ENCODE assay signal across 1 cellular context in genomic region chr6:22025468-22026159, GRCh38.
TF ChIP-seq lines count a peak whose summit lies in the region.

No MANE protein-coding gene starts in this region.

TF ChIP-seq in GM12878, 131 proteins besides CTCF, POLR2A, EP300 and RAD21 (continued from another document and continues in another):
- TF ChIP-seq ATF2 (IDR thresholded peaks at IDR 0.05; ENCODE audit: low read length) (no peak; the same call in 1 of the 2 replicates), KDM1A (IDR thresholded peaks at IDR 0.05; ENCODE audit: borderline replicate concordance) (no peak), HDAC2 (IDR thresholded peaks at IDR 0.05) (no peak), ZNF622 (IDR thresholded peaks at IDR 0.05) (no peak), CBX5 (IDR thresholded peaks at IDR 0.05; ENCODE audit: low read depth) (peak; percentile 24; the same call in 1 of the 2 replicates), RELB (IDR thresholded peaks at IDR 0.05; ENCODE audit: low read depth) (peak; percentile 54; the same call in 1 of the 2 replicates), E2F8 (IDR thresholded peaks at IDR 0.05; ENCODE audit: low read depth, partially characterized antibody) (no peak), PKNOX1 (IDR thresholded peaks at IDR 0.05) (no peak), NBN (IDR thresholded peaks at IDR 0.05) (no peak), USF2 (IDR thresholded peaks at IDR 0.05; ENCODE audit: borderline replicate concordance, low read depth, low read length) (no peak), IRF5 (IDR thresholded peaks at IDR 0.05; ENCODE audit: borderline replicate concordance) (no peak), PAX5 (IDR thresholded peaks at IDR 0.05; ENCODE audit: borderline replicate concordance, low read depth, low read length) (no peak), PML (IDR thresholded peaks at IDR 0.05; ENCODE audit: low read length) (peak; percentile 54; the same call in 1 of the 2 replicates), NFIC (IDR thresholded peaks at IDR 0.05; ENCODE audit: low read depth, low read length) (peak; percentile 52; the same call in 1 of the 2 replicates), ZBTB4 (CRISPR knock-in tag; IDR thresholded peaks at IDR 0.05) (no peak), RCOR1 (conservative IDR thresholded peaks at IDR 0.05; ENCODE audit: low read depth, low read length) (no peak), SMAD5 (IDR thresholded peaks at IDR 0.05; ENCODE audit: low read depth) (no peak), MTA2 (IDR thresholded peaks at IDR 0.05; ENCODE audit: low read depth) (no peak), SIN3A (IDR thresholded peaks at IDR 0.05; ENCODE audit: low read depth, low read length) (no peak), HDAC6 (IDR thresholded peaks at IDR 0.05; ENCODE audit: unreplicated experiment) (no peak), KLF5 (IDR thresholded peaks at IDR 0.05; ENCODE audit: partially characterized antibody) (no peak), BHLHE40 (IDR thresholded peaks at IDR 0.05; ENCODE audit: borderline replicate concordance in 1 of 2, low read depth in 2 of 2, low read length in 1 of 2) (0 out of 4 replicates have a peak, but pooled peaks of 1 of the 2 experiments have one; percentile 1), ZNF24 (IDR thresholded peaks at IDR 0.05) (no peak; the same call in 1 of the 2 replicates), SUZ12 (IDR thresholded peaks at IDR 0.05; ENCODE audit: unreplicated experiment) (no peak), EED (IDR thresholded peaks at IDR 0.05; ENCODE audit: low read depth) (peak; percentile 65; the same call in 1 of the 2 replicates), PRDM15 (CRISPR knock-in tag; IDR thresholded peaks at IDR 0.05) (no peak), HSF1 (IDR thresholded peaks at IDR 0.05; ENCODE audit: low read depth, low read length) (no peak), CBFB (IDR thresholded peaks at IDR 0.05; ENCODE audit: low read depth) (no peak; the same call in 1 of the 2 replicates), CHD1 (IDR thresholded peaks at IDR 0.05; ENCODE audit: low read depth, low read length) (no peak; the same call in 1 of the 2 replicates), RUNX3 (IDR thresholded peaks at IDR 0.05; ENCODE audit: low read length) (peak; percentile 86), GABPA (IDR thresholded peaks at IDR 0.05; ENCODE audit: low read depth) (no peak), KAT2A (conservative IDR thresholded peaks at IDR 0.05; ENCODE audit: control insufficient read depth, low read depth, low read length) (no peak), NFXL1 (IDR thresholded peaks at IDR 0.05; ENCODE audit: borderline replicate concordance) (no peak), SPI1 (IDR thresholded peaks at IDR 0.05; ENCODE audit: borderline replicate concordance, insufficient read depth, low read depth, low read length) (no peak; the same call in 1 of the 2 replicates), CREM (IDR thresholded peaks at IDR 0.05; ENCODE audit: low read depth) (peak; percentile 6; the same call in 1 of the 2 replicates), E4F1 (IDR thresholded peaks at IDR 0.05; ENCODE audit: borderline replicate concordance, partially characterized antibody) (no peak), ATF7 (IDR thresholded peaks at IDR 0.05; ENCODE audit: low read depth) (peak; percentile 73), TCF7 (IDR thresholded peaks at IDR 0.05; ENCODE audit: borderline replicate concordance) (peak; percentile 50; the same call in 1 of the 2 replicates), SREBF2 (IDR thresholded peaks at IDR 0.05; ENCODE audit: low read length) (no peak)
